Comparison of ENCODE assay signal across 8 cellular contexts in the genomic region with DNA sequence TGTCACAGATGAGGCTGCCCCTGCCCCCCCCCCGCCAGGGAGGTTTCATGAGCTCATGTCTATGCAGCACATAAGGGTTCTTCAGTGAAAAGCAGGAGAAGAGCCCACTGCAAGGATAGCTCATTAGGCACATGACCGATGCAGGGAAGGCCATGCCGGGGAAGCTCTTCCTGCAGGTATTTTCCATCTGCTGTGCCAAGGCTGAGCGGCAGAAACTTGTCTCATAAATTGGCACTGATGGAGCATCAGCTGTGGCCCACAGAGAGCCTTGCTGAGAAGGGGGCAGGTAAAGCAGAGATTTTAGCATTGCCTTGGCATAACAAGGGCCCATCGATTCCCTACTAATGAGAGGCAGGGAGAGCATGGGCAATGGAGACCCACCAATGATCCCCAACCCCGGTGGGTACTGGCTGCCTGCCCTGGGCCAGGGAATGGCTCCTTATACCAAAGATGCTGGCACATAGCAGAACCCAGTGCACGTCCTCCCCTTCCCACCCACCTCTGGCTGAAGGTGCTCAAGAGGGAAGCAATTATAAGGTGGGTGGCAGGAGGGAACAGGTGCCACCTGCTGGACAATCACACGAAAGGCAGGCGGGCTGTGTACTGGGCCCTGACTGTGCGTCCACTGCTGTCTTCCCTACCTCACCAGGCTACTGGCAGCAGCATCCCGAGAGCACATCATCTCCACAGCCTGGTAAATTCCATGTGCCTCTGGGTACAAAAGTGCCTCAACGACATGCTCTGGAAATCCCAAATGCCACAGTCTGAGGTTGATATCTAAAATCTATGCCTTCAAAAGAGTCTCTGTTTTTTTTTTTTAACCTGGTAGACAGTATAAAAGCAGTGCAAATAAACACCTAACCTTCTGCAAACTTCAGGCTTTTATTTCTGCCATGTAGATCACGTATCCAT. TPM values are rescaled to one million over a fixed set of nuclear protein-coding genes. Genes with fewer than 3 reads are reported as not detected.
A peak's percentile ranks its signal among the peaks of the same experiment; 100 is the strongest.
DNase-seq lines count a peak whose midpoint lies in the region; ATAC-seq and TF ChIP-seq lines count a peak whose summit lies in the region.

No MANE protein-coding gene starts in this region.

- ATAC-seq in GM19351 (IDR thresholded peaks at IDR 0.05; ENCODE audit: unreplicated experiment), result peak; percentile 98
- ATAC-seq in HG03139 (IDR thresholded peaks at IDR 0.05; ENCODE audit: unreplicated experiment), result peak; percentile 92

- TF ChIP-seq CTCF in foreskin fibroblast (IDR thresholded peaks at IDR 0.05; ENCODE audit: low read depth, low read length) (peak; percentile 86), prostate gland (IDR thresholded peaks at IDR 0.05) (peak; percentile 49 to 83 (median 74))

- no peak overlapping the region for H3K4me3 ChIP-seq in foreskin fibroblast (ENCODE audit: low read depth in 1 of 2, low read length in 2 of 2)
- no peak overlapping the region for H3K4me3 ChIP-seq in prostate gland

- DNase-seq in DMS 273 (lab: John Stamatoyannopoulos, UW; ENCODE audit: unreplicated experiment), result peak; percentile 70
- DNase-seq in NCI-H2196 treated with DMSO at 0.1 percent for 48 hours (lab: John Stamatoyannopoulos, UW; ENCODE audit: unreplicated experiment), result peak; percentile 66
- peak; percentile 4 for DNase-seq in activated CD4-positive, alpha-beta T cell treated with anti-CD3 and anti-CD28 coated beads, Interleukin-2, amount 50 U/mL, for 1 hour
- DNase-seq in foreskin fibroblast, result peak; percentile 32 to 72
- peak; percentile 50 for DNase-seq in prostate gland (ENCODE audit: low spot score)
- DNase-seq in ureter (ENCODE audit: low spot score), result no peak

- TF ChIP-seq POLR2A in prostate gland (IDR thresholded peaks at IDR 0.05), result no peak

- intact Hi-C loops in prostate gland (cut with DNase I), result loop anchor here (2.0 to 5.0 kb wide), 2 partner anchors 43 to 254 kb away; partner anchors contain the start of gene STEAP3

- 57% methylated on average over 13 of the region's 13 CpGs for WGBS in prostate gland

- H3K36me3 ChIP-seq in prostate gland, result no peaks in the 10 kb centered on the region

- no peak overlapping the region for H3K27ac ChIP-seq in prostate gland

- no peaks in the 10 kb centered on the region for H3K4me1 ChIP-seq in prostate gland (replicated peaks)

- H3K27me3 ChIP-seq in prostate gland (replicated peaks; ENCODE audit: insufficient read depth), result no peaks in the 10 kb centered on the region

- H3K9me3 ChIP-seq in prostate gland, result no peaks in the 10 kb centered on the region

RNA-seq across cellular contexts. Expression of gene STEAP3, which starts 41.4 kb away (rescaled TPM):
- total RNA-seq in prostate gland (10 to 100 TPM; 15.3 to 25.1 TPM), ureter (40.7 TPM)
